In genomic region chr20:53162251-53162835, GRCh38 we compare ENCODE assay signal across 8 cellular contexts.
A peak's percentile ranks its signal among the peaks of the same experiment; 100 is the strongest.
DNase-seq lines count a peak whose midpoint lies in the region; ATAC-seq and TF ChIP-seq lines count a peak whose summit lies in the region.

No MANE protein-coding gene starts in this region.

- H3K27me3 Mint-ChIP-seq in endothelial cell (ENCODE audit: unreplicated experiment): no peaks in the 10 kb centered on the region

- H3K36me3 Mint-ChIP-seq in endothelial cell (ENCODE audit: low read depth, unreplicated experiment): no peaks in the 10 kb centered on the region

- no peaks in the 10 kb centered on the region for H3K36me3 ChIP-seq in neuron (ENCODE audit: insufficient read depth, low read length)

- H3K27ac Mint-ChIP-seq in endothelial cell (ENCODE audit: unreplicated experiment): peak overlapping the region; percentile 11

- H3K27me3 ChIP-seq in neuron (ENCODE audit: insufficient read depth, low read length): no peaks in the 10 kb centered on the region

- ATAC-seq in GM21381 (IDR thresholded peaks at IDR 0.05; ENCODE audit: unreplicated experiment) (no peak), GM18505 (IDR thresholded peaks at IDR 0.05; ENCODE audit: unreplicated experiment) (no peak)

- peak overlapping the region; percentile 31 for H3K4me3 ChIP-seq in neuron (ENCODE audit: low read length)

- TF ChIP-seq POLR2A in GM18505 (IDR thresholded peaks at IDR 0.05; ENCODE audit: borderline replicate concordance, extremely low read depth, insufficient read depth, insufficient read length): no peak

- no peaks in the 10 kb centered on the region for H3K9me3 ChIP-seq in neuron (ENCODE audit: low read length)

- no peaks in the 10 kb centered on the region for H3K9me3 Mint-ChIP-seq in endothelial cell (ENCODE audit: unreplicated experiment)

- no peak overlapping the region for H3K4me3 Mint-ChIP-seq in endothelial cell (ENCODE audit: unreplicated experiment)

- H3K4me1 Mint-ChIP-seq in endothelial cell (ENCODE audit: unreplicated experiment): peaks cover 10% of the 10 kb centered on the region

- peaks cover 12% of the 10 kb centered on the region for H3K4me1 ChIP-seq in neuron (ENCODE audit: insufficient read depth, low read length)

- peak; percentile 44 for TF ChIP-seq CTCF in endothelial cell (IDR thresholded peaks at IDR 0.05; ENCODE audit: unreplicated experiment)

- peak overlapping the region; percentile 86 for H2AFZ ChIP-seq in neuron (ENCODE audit: low read depth, low read length)

- DNase-seq in NCI-H1092 treated with DMSO at 0.1 percent for 48 hours (lab: John Stamatoyannopoulos, UW) (peak; percentile 9), NCI-H1092 (lab: John Stamatoyannopoulos, UW) (no peak), NCI-H524 treated with DMSO at 0.1 percent for 48 hours (lab: John Stamatoyannopoulos, UW) (peak; percentile 6), endothelial cell (ENCODE audit: low spot score) (peak; percentile 17)
- DNase-seq in stimulated activated CD4-positive, alpha-beta T cell treated with anti-CD3 and anti-CD28 coated beads, Interleukin-4, amount 100 ng/mL, for 24 hours: no peak

Comparison
In these comparisons a context has a peak if more than half of its experiments do, and no peak if none do; other contexts are left out.
1. DNase-seq: peak in NCI-H1092 treated with DMSO at 0.1 percent for 48 hours (single experiment), NCI-H524 treated with DMSO at 0.1 percent for 48 hours (single experiment) and endothelial cell (single experiment); none in NCI-H1092 (single experiment) and stimulated activated CD4-positive, alpha-beta T cell treated with anti-CD3 and anti-CD28 coated beads, Interleukin-4, amount 100 ng/mL, for 24 hours (single experiment).